8 cellular contexts compared by ENCODE assay signal in the genomic region with DNA sequence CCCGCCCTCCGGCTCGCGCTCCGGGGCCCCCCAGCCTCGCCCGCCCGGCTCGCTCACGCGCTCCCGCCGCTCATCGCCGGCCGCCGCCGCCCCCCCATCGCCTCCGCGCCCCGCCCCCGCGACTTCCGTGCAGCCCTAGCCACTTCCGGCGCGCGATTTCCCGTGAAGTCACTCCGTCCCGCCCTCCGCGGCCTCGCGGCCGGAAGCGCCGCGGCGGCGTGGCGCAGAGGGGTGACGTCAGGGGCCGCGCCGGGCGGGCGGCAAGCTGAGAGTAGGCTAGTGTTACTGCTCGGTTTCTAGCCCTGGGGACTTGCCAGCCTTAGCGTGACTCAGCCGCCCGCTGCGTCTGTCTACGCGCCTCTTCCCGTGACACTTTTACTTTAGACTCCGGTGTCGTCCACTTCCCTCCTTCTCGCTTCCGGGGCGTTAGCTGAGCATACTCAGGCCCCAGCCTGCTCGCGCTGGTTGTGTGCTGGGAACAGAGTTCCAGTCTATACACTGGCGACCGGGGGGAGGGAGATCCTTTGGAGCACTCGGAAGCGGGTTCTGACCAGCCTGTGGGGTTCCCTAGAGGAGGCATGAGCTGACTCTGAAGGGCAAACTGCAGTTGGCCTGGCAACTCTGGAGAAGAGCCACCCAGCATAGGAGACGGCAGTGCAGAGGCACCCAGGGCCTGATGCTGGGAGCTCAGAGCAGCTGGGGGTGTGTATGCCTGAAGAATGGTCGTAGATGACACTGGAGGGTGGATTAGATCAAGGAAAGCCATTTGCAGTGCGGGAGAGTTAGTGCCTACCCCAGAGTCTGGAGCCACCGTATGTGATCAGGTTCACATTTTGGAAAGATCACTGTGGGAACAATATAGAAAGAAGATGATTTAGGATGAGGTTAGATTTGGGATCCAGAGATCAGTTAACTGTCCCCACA. TPM values are rescaled to one million over a fixed set of nuclear protein-coding genes. Genes with fewer than 3 reads are reported as not detected.
DNase-seq lines count a peak whose midpoint lies in the region; ATAC-seq and TF ChIP-seq lines count a peak whose summit lies in the region.

A gene (minus strand): TSS at position 137 of the 924 bp plus-strand sequence. CDS start 182 bp downstream, outside the sequence.

- peak within 1 kb of the TSS; percentile 99 for H3K27ac ChIP-seq in epithelial cell of prostate

- TF ChIP-seq EP300 in Ishikawa (IDR thresholded peaks at IDR 0.05; ENCODE audit: borderline replicate concordance) = peak; percentile 15; the same call in 1 of the 2 replicates

- intact Hi-C loops in mucosa of descending colon (cut with DNase I, micrococcal nuclease) = no loop called here

- peak within 1 kb of the TSS; percentile 93 for H3K4me3 ChIP-seq in mucosa of descending colon

- TF ChIP-seq CTCF in mucosa of descending colon (IDR thresholded peaks at IDR 0.05) = no peak

- no peaks in the 10 kb centered on the region for H3K9me3 ChIP-seq in mucosa of descending colon

- H3K36me3 ChIP-seq in mucosa of descending colon (ENCODE audit: low read depth) = no peaks in the 10 kb centered on the region

- peak; percentile 90 for DNase-seq in DMS153 (lab: John Stamatoyannopoulos, UW)
- DNase-seq in OCI-M2 (lab: John Stamatoyannopoulos, UW; ENCODE audit: unreplicated experiment) = peak; percentile 53
- DNase-seq in activated T-cell treated with anti-CD3 and anti-CD28 coated beads for 4 hours = peak; percentile 95
- DNase-seq in epithelial cell of prostate (ENCODE audit: low read depth, low spot score) = peak; percentile 95
- DNase-seq in mucosa of descending colon = peak; percentile 96 to 97 (median 96)
- peak; percentile 93 to 95 for DNase-seq in stimulated activated CD8-positive, alpha-beta memory T cell treated with anti-CD3 and anti-CD28 coated beads, Interleukin-4, amount 100 ng/mL, for 1 hour (ENCODE audit: low read depth in 2 of 2, low spot score in 1 of 2)

- no peak for TF ChIP-seq RAD21 in Ishikawa (IDR thresholded peaks at IDR 0.05; ENCODE audit: low read depth)

- peaks cover 31% of the 10 kb centered on the region for H3K4me1 ChIP-seq in mucosa of descending colon (ENCODE audit: low read depth)

- peak; percentile 84 for ATAC-seq in GM21619 (IDR thresholded peaks at IDR 0.05; ENCODE audit: unreplicated experiment)
- ATAC-seq in mucosa of descending colon = peak; percentile 97

TF ChIP-seq in Ishikawa, 13 proteins besides CTCF, POLR2A, EP300 and RAD21:
- TF ChIP-seq, protein P1, sequence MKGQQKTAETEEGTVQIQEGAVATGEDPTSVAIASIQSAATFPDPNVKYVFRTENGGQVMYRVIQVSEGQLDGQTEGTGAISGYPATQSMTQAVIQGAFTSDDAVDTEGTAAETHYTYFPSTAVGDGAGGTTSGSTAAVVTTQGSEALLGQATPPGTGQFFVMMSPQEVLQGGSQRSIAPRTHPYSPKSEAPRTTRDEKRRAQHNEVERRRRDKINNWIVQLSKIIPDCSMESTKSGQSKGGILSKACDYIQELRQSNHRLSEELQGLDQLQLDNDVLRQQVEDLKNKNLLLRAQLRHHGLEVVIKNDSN (IDR thresholded peaks at IDR 0.05) = 0 out of 2 replicates have a peak, but pooled peaks have one; percentile 12
- TF ChIP-seq EGR1 (IDR thresholded peaks at IDR 0.05) = peak; percentile 74
- TF ChIP-seq ZBTB7A (IDR thresholded peaks at IDR 0.05; ENCODE audit: low read depth) = no peak
- TF ChIP-seq, protein P2, sequence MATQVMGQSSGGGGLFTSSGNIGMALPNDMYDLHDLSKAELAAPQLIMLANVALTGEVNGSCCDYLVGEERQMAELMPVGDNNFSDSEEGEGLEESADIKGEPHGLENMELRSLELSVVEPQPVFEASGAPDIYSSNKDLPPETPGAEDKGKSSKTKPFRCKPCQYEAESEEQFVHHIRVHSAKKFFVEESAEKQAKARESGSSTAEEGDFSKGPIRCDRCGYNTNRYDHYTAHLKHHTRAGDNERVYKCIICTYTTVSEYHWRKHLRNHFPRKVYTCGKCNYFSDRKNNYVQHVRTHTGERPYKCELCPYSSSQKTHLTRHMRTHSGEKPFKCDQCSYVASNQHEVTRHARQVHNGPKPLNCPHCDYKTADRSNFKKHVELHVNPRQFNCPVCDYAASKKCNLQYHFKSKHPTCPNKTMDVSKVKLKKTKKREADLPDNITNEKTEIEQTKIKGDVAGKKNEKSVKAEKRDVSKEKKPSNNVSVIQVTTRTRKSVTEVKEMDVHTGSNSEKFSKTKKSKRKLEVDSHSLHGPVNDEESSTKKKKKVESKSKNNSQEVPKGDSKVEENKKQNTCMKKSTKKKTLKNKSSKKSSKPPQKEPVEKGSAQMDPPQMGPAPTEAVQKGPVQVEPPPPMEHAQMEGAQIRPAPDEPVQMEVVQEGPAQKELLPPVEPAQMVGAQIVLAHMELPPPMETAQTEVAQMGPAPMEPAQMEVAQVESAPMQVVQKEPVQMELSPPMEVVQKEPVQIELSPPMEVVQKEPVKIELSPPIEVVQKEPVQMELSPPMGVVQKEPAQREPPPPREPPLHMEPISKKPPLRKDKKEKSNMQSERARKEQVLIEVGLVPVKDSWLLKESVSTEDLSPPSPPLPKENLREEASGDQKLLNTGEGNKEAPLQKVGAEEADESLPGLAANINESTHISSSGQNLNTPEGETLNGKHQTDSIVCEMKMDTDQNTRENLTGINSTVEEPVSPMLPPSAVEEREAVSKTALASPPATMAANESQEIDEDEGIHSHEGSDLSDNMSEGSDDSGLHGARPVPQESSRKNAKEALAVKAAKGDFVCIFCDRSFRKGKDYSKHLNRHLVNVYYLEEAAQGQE (IDR thresholded peaks at IDR 0.05; ENCODE audit: low read depth) = no peak
- TF ChIP-seq TAF1 (IDR thresholded peaks at IDR 0.05; ENCODE audit: low read depth) = peak; percentile 71
- no peak for TF ChIP-seq FOXM1 (IDR thresholded peaks at IDR 0.05; ENCODE audit: borderline replicate concordance, low read depth)
- peak; percentile 93 for TF ChIP-seq CREB1 (IDR thresholded peaks at IDR 0.05; ENCODE audit: low read depth)
- TF ChIP-seq TEAD4 (IDR thresholded peaks at IDR 0.05) = no peak
- peak; percentile 42; the same call in 1 of the 2 replicates for TF ChIP-seq TCF12 (IDR thresholded peaks at IDR 0.05; ENCODE audit: low read depth)
- TF ChIP-seq YY1 (IDR thresholded peaks at IDR 0.05; ENCODE audit: low read depth) = 0 out of 2 replicates have a peak, but pooled peaks have one; percentile 20
- TF ChIP-seq, protein P3, sequence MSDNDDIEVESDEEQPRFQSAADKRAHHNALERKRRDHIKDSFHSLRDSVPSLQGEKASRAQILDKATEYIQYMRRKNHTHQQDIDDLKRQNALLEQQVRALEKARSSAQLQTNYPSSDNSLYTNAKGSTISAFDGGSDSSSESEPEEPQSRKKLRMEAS (IDR thresholded peaks at IDR 0.05) = peak; percentile 78; the same call in 1 of the 2 replicates
- no peak for TF ChIP-seq CEBPB (IDR thresholded peaks at IDR 0.05)
- TF ChIP-seq NFIC (IDR thresholded peaks at IDR 0.05) = no peak

RNA-seq across cellular contexts. Expression of the gene that starts here (rescaled TPM):
- total RNA-seq in mucosa of descending colon = 10 to 100 TPM; 18.5 to 47.1 (median 20.1) TPM

Comparison
In these comparisons a context has a peak if more than half of its experiments do, and no peak if none do; other contexts are left out.
1. Peak in every context shown above with its lines: DNase-seq, ATAC-seq, H3K4me3 ChIP-seq and H3K27ac ChIP-seq.